ENCODE assay signal across 31 cellular contexts in the genomic region with DNA sequence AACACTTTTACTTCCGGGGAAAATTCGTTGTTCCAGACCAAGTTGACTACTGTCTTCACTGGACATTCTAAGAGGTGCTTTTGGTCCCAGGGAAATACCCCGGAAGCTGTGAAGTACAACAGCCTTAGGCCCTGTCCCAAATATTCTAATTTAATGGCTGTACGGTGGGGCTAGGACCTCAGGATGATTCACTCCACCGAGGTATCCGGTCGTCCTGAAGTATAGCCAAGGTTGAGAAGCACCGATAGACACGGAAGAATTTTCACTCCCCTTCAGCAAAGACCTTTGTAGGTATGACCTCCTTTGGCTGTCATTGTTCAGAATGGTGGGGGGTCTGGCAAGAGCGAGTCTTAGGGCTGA. TPM values are rescaled to one million over a fixed set of nuclear protein-coding genes. Genes with fewer than 3 reads are reported as not detected.
A peak's percentile ranks its signal among the peaks of the same experiment; 100 is the strongest.
DNase-seq lines count a peak whose midpoint lies in the region; ATAC-seq, FAIRE-seq and TF ChIP-seq lines count a peak whose summit lies in the region.
"Had no signal": no experiment of that assay in that cellular context is flagged by ENCODE, and none has a peak within 500 bp of the region (broad histone marks: within the 10 kb centered on the region; RNA-seq: fewer than 3 reads in every experiment).

No MANE protein-coding gene starts in this region.

- no peak overlapping the region; a peak in 1 of 7 replicates for H3K9ac ChIP-seq in H1 (replicated peaks in 1 of 4; ENCODE audit: extremely low read depth in 1 of 4, low read depth in 3 of 4, low read length in 3 of 4)

- peak; percentile 64 for DNase-seq in activated CD4-positive, alpha-beta T cell treated with anti-CD3 and anti-CD28 coated beads, Interleukin-2, amount 10 ng/mL, durations not matched to agents 24 days and 14 days
- DNase-seq in activated CD4-positive, alpha-beta T cell treated with anti-CD3 and anti-CD28 coated beads, Interleukin-2, amount 10 ng/mL, durations not matched to agents 7 days and 5 days, result no peak
- DNase-seq in H1 (ENCODE audit: low read depth in 1 of 2, low spot score in 2 of 2) (no peak), HPDE6-E6E7 (ENCODE audit: extremely low spot score) (no peak), T1000 (lab: John Stamatoyannopoulos, UW) (no peak), Ammon's horn (ENCODE audit: low spot score) (no peak)
- no peak for DNase-seq in stimulated activated effector memory CD8-positive, alpha-beta T cell treated with anti-CD3 and anti-CD28 coated beads, Interleukin-12 subunit alpha, Interleukin-12 subunit beta, amount 100 ng/mL, for 72 hours (ENCODE audit: low spot score in 2 of 2)
- DNase-seq: activated gamma-delta T cell treated with Interleukin-2 at 50 U/mL for 16 hours; activated T-cell treated with anti-CD3 and anti-CD28 coated beads, Interleukin-2, amount 50 U/mL, for 24 hours; central memory CD4-positive, alpha-beta T cell; Kasumi-1; mesenchymal stem cell; NCI-H1417; NCI-H2029; NCI-H2227 treated with DMSO at 0.1 percent for 48 hours; NCI-H526; nucleus accumbens; PC-3; Right ventricle myocardium superior; substantia nigra; upper lobe of right lung had no signal

- no peak overlapping the region for H4K5ac ChIP-seq in H1 (ENCODE audit: insufficient read length, low read depth, low read length)

- peaks cover 8 to 18% (median 10%) of the 10 kb centered on the region in 4 experiments for H3K4me1 ChIP-seq in H1 (replicated peaks in 1 of 4; ENCODE audit: control insufficient read depth in 3 of 4, insufficient read depth in 4 of 4, low read length in 3 of 4)

- no peak overlapping the region for H2AFZ ChIP-seq in H1 (ENCODE audit: low read length)

- TF ChIP-seq EP300 in H1 (IDR thresholded peaks at IDR 0.05; ENCODE audit: borderline replicate concordance in 1 of 2, low read depth in 2 of 2, low read length in 2 of 2), result no peak

- no peaks in the 10 kb centered on the region for H3K9me3 Mint-ChIP-seq in activated CD4-positive, alpha-beta T cell treated with anti-CD3 and anti-CD28 coated beads, Interleukin-2, amount 10 ng/mL, durations not matched to agents 24 days and 14 days
- H3K9me3 Mint-ChIP-seq in activated CD4-positive, alpha-beta T cell treated with anti-CD3 and anti-CD28 coated beads, Interleukin-2, amount 10 ng/mL, durations not matched to agents 7 days and 5 days, result no peaks in the 10 kb centered on the region
- peaks cover 0 to 3% (median 0%) of the 10 kb centered on the region in 3 donors for H3K9me3 Mint-ChIP-seq in IgD-negative memory B cell
- no peaks in the 10 kb centered on the region for H3K9me3 Mint-ChIP-seq in stimulated activated effector memory CD8-positive, alpha-beta T cell treated with anti-CD3 and anti-CD28 coated beads, Interleukin-12 subunit alpha, Interleukin-12 subunit beta, amount 100 ng/mL, for 72 hours
- H3K9me3 Mint-ChIP-seq: activated T-cell treated with anti-CD3 and anti-CD28 coated beads, Interleukin-2, amount 50 U/mL, for 24 hours; stimulated activated memory B cell treated with anti-CD40 and anti-IgM and Interleukin-4, amounts not matched to agents 10 μg/mL and 1 μg/mL and 100 μg/mL, for 72 hours had no signal

- peaks cover 0 to 4% (median 0%) of the 10 kb centered on the region in 4 experiments; a peak in 2 of 7 replicates for H3K27me3 ChIP-seq in H1 (replicated peaks in 1 of 4; ENCODE audit: control insufficient read depth in 3 of 4, extremely low read depth in 1 of 4, insufficient read depth in 3 of 4, low read length in 3 of 4)
- H3K27me3 ChIP-seq: upper lobe of right lung had no signal

- no peak for TF ChIP-seq POLR2A in H1 (IDR thresholded peaks at IDR 0.05; ENCODE audit: control extremely low read depth in 1 of 2, low read depth in 2 of 2, low read length in 2 of 2)

- no peaks in the 10 kb centered on the region for H3K79me2 ChIP-seq in H1 (ENCODE audit: control insufficient read depth in 1 of 2, insufficient read depth in 2 of 2, low read length in 2 of 2)

- intact Hi-C loops in activated CD4-positive, alpha-beta T cell treated with anti-CD3 and anti-CD28 coated beads, Interleukin-2, amount 10 ng/mL, durations not matched to agents 24 days and 14 days (cut with micrococcal nuclease), result no loop called here

- no peak overlapping the region for H2BK120ac ChIP-seq in H1 (replicated peaks; ENCODE audit: low read depth, low read length)

- no peaks in the 10 kb centered on the region for H3K9me3 ChIP-seq in H1 (ENCODE audit: insufficient read depth in 2 of 2, low read depth in 1 of 2, low read length in 1 of 2)
- H3K9me3 ChIP-seq: A549, upper lobe of right lung had no signal

- H3K4me3 Mint-ChIP-seq in activated CD4-positive, alpha-beta T cell treated with anti-CD3 and anti-CD28 coated beads, Interleukin-2, amount 10 ng/mL, durations not matched to agents 24 days and 14 days, result no peak overlapping the region
- no peak overlapping the region for H3K4me3 Mint-ChIP-seq in activated CD4-positive, alpha-beta T cell treated with anti-CD3 and anti-CD28 coated beads, Interleukin-2, amount 10 ng/mL, durations not matched to agents 7 days and 5 days
- peak overlapping the region in 1 of 4 donors; percentile 4 for H3K4me3 Mint-ChIP-seq in IgD-negative memory B cell
- peak overlapping the region; percentile 17 for H3K4me3 Mint-ChIP-seq in stimulated activated effector memory CD8-positive, alpha-beta T cell treated with anti-CD3 and anti-CD28 coated beads, Interleukin-12 subunit alpha, Interleukin-12 subunit beta, amount 100 ng/mL, for 72 hours
- H3K4me3 Mint-ChIP-seq: activated T-cell treated with anti-CD3 and anti-CD28 coated beads, Interleukin-2, amount 50 U/mL, for 24 hours; B cell; stimulated activated memory B cell treated with anti-CD40 and anti-IgM and Interleukin-4, amounts not matched to agents 10 μg/mL and 1 μg/mL and 100 μg/mL, for 72 hours had no signal

- no peaks in the 10 kb centered on the region for H3K79me1 ChIP-seq in H1 (ENCODE audit: low read depth, low read length)

- no peak overlapping the region for H3K4me3 ChIP-seq in H1 (ENCODE audit: extremely low read depth in 1 of 4, insufficient read depth in 2 of 4, low read depth in 3 of 4, low read length in 4 of 4)
- H3K4me3 ChIP-seq: A549, upper lobe of right lung had no signal

- H3K4me2 ChIP-seq in H1 (ENCODE audit: insufficient read depth in 1 of 2, low read depth in 2 of 2, low read length in 2 of 2), result no peak overlapping the region
- H3K4me2 ChIP-seq: A549 had no signal

- no peak for FAIRE-seq in H1 (lab: Jason Lieb, UNC)
- FAIRE-seq: A549, GM12892, H54 had no signal

- peaks cover 5% of the 10 kb centered on the region for H3K36me3 Mint-ChIP-seq in activated CD4-positive, alpha-beta T cell treated with anti-CD3 and anti-CD28 coated beads, Interleukin-2, amount 10 ng/mL, durations not matched to agents 24 days and 14 days (ENCODE audit: low read depth)
- H3K36me3 Mint-ChIP-seq in activated CD4-positive, alpha-beta T cell treated with anti-CD3 and anti-CD28 coated beads, Interleukin-2, amount 10 ng/mL, durations not matched to agents 7 days and 5 days (ENCODE audit: low read depth), result no peaks in the 10 kb centered on the region
- H3K36me3 Mint-ChIP-seq in IgD-negative memory B cell, result no peaks in the 10 kb centered on the region
- peaks cover 65% of the 10 kb centered on the region for H3K36me3 Mint-ChIP-seq in stimulated activated effector memory CD8-positive, alpha-beta T cell treated with anti-CD3 and anti-CD28 coated beads, Interleukin-12 subunit alpha, Interleukin-12 subunit beta, amount 100 ng/mL, for 72 hours
- H3K36me3 Mint-ChIP-seq: stimulated activated memory B cell treated with anti-CD40 and anti-IgM and Interleukin-4, amounts not matched to agents 10 μg/mL and 1 μg/mL and 100 μg/mL, for 72 hours had no signal

- H3K18ac ChIP-seq in H1 (ENCODE audit: extremely low read depth, low read length), result no peak overlapping the region

- 87% methylated on average over 10 of the region's 10 CpGs; no CpG with 5 or more reads in 1 of the 2 experiments for WGBS in H1 (ENCODE audit: extremely low coverage in 1 of 2, insufficient coverage in 1 of 2, insufficient read length in 1 of 2, insufficient replicate concordance in 2 of 2, low coverage in 1 of 2, low lambda C conversion rate in 2 of 2, missing lambda C conversion rate in 1 of 2), 2 experiments

- peak overlapping the region; percentile 56; the same call in 1 of the 2 replicates for H2BK12ac ChIP-seq in H1 (ENCODE audit: low read depth, low read length)

- POLR2A ChIA-PET in activated CD4-positive, alpha-beta T cell treated with anti-CD3 and anti-CD28 coated beads, Interleukin-2, amount 10 ng/mL, durations not matched to agents 7 days and 5 days (lab: Charles Lee), result no interaction called here
- POLR2A ChIA-PET in H1 (lab: Charles Lee; ENCODE audit: partially characterized antibody), result interaction anchor here (4.7 to 4.9 kb wide), 2 partner anchors 10 to 22 kb away, joined by 45 to 47 read pairs; no protein-coding TSS in a partner anchor

- H3K4me1 Mint-ChIP-seq in activated CD4-positive, alpha-beta T cell treated with anti-CD3 and anti-CD28 coated beads, Interleukin-2, amount 10 ng/mL, durations not matched to agents 24 days and 14 days, result peaks cover 49% of the 10 kb centered on the region
- peaks cover 37% of the 10 kb centered on the region for H3K4me1 Mint-ChIP-seq in activated CD4-positive, alpha-beta T cell treated with anti-CD3 and anti-CD28 coated beads, Interleukin-2, amount 10 ng/mL, durations not matched to agents 7 days and 5 days
- peaks cover 8 to 13% (median 13%) of the 10 kb centered on the region in 3 donors for H3K4me1 Mint-ChIP-seq in IgD-negative memory B cell
- H3K4me1 Mint-ChIP-seq in stimulated activated effector memory CD8-positive, alpha-beta T cell treated with anti-CD3 and anti-CD28 coated beads, Interleukin-12 subunit alpha, Interleukin-12 subunit beta, amount 100 ng/mL, for 72 hours, result peaks cover 79% of the 10 kb centered on the region

- H4K91ac ChIP-seq in H1 (replicated peaks; ENCODE audit: insufficient read length, low read length), result no peak overlapping the region

- H3K27ac ChIP-seq in H1 (ENCODE audit: low read depth, low read length), result no peak overlapping the region
- H3K27ac ChIP-seq: HL-60, upper lobe of right lung had no signal

- H3K23ac ChIP-seq in H1 (ENCODE audit: insufficient read length), result no peak overlapping the region

- H3K27ac Mint-ChIP-seq in activated CD4-positive, alpha-beta T cell treated with anti-CD3 and anti-CD28 coated beads, Interleukin-2, amount 10 ng/mL, durations not matched to agents 24 days and 14 days, result no peak overlapping the region
- no peak overlapping the region for H3K27ac Mint-ChIP-seq in activated CD4-positive, alpha-beta T cell treated with anti-CD3 and anti-CD28 coated beads, Interleukin-2, amount 10 ng/mL, durations not matched to agents 7 days and 5 days
- peak overlapping the region in 2 of 3 donors; percentile 64 to 96 for H3K27ac Mint-ChIP-seq in IgD-negative memory B cell
- peak overlapping the region; percentile 44 for H3K27ac Mint-ChIP-seq in stimulated activated effector memory CD8-positive, alpha-beta T cell treated with anti-CD3 and anti-CD28 coated beads, Interleukin-12 subunit alpha, Interleukin-12 subunit beta, amount 100 ng/mL, for 72 hours
- H3K27ac Mint-ChIP-seq: stimulated activated memory B cell treated with anti-CD40 and anti-IgM and Interleukin-4, amounts not matched to agents 10 μg/mL and 1 μg/mL and 100 μg/mL, for 72 hours had no signal

- CTCF ChIA-PET in activated CD4-positive, alpha-beta T cell treated with anti-CD3 and anti-CD28 coated beads, Interleukin-2, amount 10 ng/mL, durations not matched to agents 7 days and 5 days (lab: Charles Lee), result no interaction called here
- CTCF ChIA-PET in H1 (lab: Charles Lee; ENCODE audit: partially characterized antibody), result interaction anchor here (0.6 to 3.7 kb wide), 3 partner anchors 11 to 120 kb away, joined by 3 to 18 read pairs (median 4); a partner anchor contains a TSS

- H3K14ac ChIP-seq in H1 (ENCODE audit: insufficient read length), result no peak overlapping the region

- H2BK20ac ChIP-seq in H1 (ENCODE audit: low read length), result 0 out of 2 replicates have a peak overlapping the region, but pooled peaks have one; percentile 73

- H2AK5ac ChIP-seq in H1 (ENCODE audit: low read depth, low read length), result peak overlapping the region; percentile 72; the same call in 1 of the 2 replicates

- H2BK5ac ChIP-seq in H1 (ENCODE audit: low read depth, low read length), result 0 out of 2 replicates have a peak overlapping the region, but pooled peaks have one; percentile 21

- no peak overlapping the region for H3K56ac ChIP-seq in H1 (replicated peaks; ENCODE audit: insufficient read length, low read depth, low read length)

- peaks cover 3% of the 10 kb centered on the region for H3K27me3 Mint-ChIP-seq in activated CD4-positive, alpha-beta T cell treated with anti-CD3 and anti-CD28 coated beads, Interleukin-2, amount 10 ng/mL, durations not matched to agents 24 days and 14 days
- H3K27me3 Mint-ChIP-seq in activated CD4-positive, alpha-beta T cell treated with anti-CD3 and anti-CD28 coated beads, Interleukin-2, amount 10 ng/mL, durations not matched to agents 7 days and 5 days, result no peaks in the 10 kb centered on the region
- no peaks in the 10 kb centered on the region for H3K27me3 Mint-ChIP-seq in IgD-negative memory B cell
- H3K27me3 Mint-ChIP-seq: activated T-cell treated with anti-CD3 and anti-CD28 coated beads, Interleukin-2, amount 50 U/mL, for 24 hours; B cell; stimulated activated memory B cell treated with anti-CD40 and anti-IgM and Interleukin-4, amounts not matched to agents 10 μg/mL and 1 μg/mL and 100 μg/mL, for 72 hours had no signal

- H3K4ac ChIP-seq in H1 (replicated peaks; ENCODE audit: insufficient read length, low read depth, low read length), result peak overlapping the region; percentile 0

- no peak overlapping the region for H2BK15ac ChIP-seq in H1 (ENCODE audit: low read length)

- ATAC-seq in stimulated activated effector memory CD8-positive, alpha-beta T cell treated with anti-CD3 and anti-CD28 coated beads, Interleukin-12 subunit alpha, Interleukin-12 subunit beta, amount 100 ng/mL, for 72 hours, result no peak
- ATAC-seq: A549; esophagus mucosa; left lobe of liver; PC-3; SK-N-SH treated with all-trans-retinoic acid at 6 μM for 48 hours; stimulated activated memory B cell treated with anti-CD40 and anti-IgM and Interleukin-4, amounts not matched to agents 10 μg/mL and 1 μg/mL and 100 μg/mL, for 72 hours; upper lobe of right lung had no signal

- TF ChIP-seq CTCF in H1 (IDR thresholded peaks at IDR 0.05; ENCODE audit: control extremely low read depth in 1 of 3, insufficient read depth in 1 of 3, low read depth in 1 of 3, low read length in 3 of 3), result no peak

- H4K8ac ChIP-seq in H1 (ENCODE audit: extremely low read depth, insufficient read depth, low read length), result no peak overlapping the region

- H3K23me2 ChIP-seq in H1 (ENCODE audit: low read depth, low read length), result peaks cover 10% of the 10 kb centered on the region

- TF ChIP-seq RAD21 in H1 (IDR thresholded peaks at IDR 0.05 in 1 of 2, conservative IDR thresholded peaks at IDR 0.05 in 1 of 2; ENCODE audit: low read depth in 2 of 2, low read length in 2 of 2), result no peak

- no peaks in the 10 kb centered on the region for H4K20me1 ChIP-seq in H1 (replicated peaks in 1 of 2; ENCODE audit: control insufficient read depth in 1 of 2, insufficient read depth in 2 of 2, low read length in 2 of 2)

- H3K36me3 ChIP-seq in H1 (ENCODE audit: control insufficient read depth in 2 of 4, insufficient read depth in 4 of 4, low read length in 3 of 4), result no peaks in the 10 kb centered on the region
- H3K36me3 ChIP-seq: upper lobe of right lung had no signal

RNA-seq across cellular contexts. Expression of a gene that starts 34.9 kb away (rescaled TPM):
- 3.3 and 3.5 TPM in 2 replicates for total RNA-seq in activated CD4-positive, alpha-beta T cell treated with anti-CD3 and anti-CD28 coated beads, Interleukin-2, amount 10 ng/mL, durations not matched to agents 24 days and 14 days
- 1 to 10 TPM; 2.1 to 2.2 TPM for total RNA-seq in activated CD4-positive, alpha-beta T cell treated with anti-CD3 and anti-CD28 coated beads, Interleukin-2, amount 10 ng/mL, durations not matched to agents 7 days and 5 days
- polyA plus RNA-seq in IgD-negative memory B cell (3.4 TPM), H1 (2011; rRNA removed) (9.2 and 16.2 TPM in 2 replicates)
- total RNA-seq in H1 (2021; fragmentation: NEBNext Ultra II Directional; extraction: Animal tissue kit (Norgen Biotek cat#: 25700)), result 8.4 TPM in 2 replicates
- polyA plus RNA-seq in H1 (2011; cell fraction: cytosol; rRNA removed), result 13.0 TPM
- polyA plus RNA-seq in H1 (2011; cell fraction: nucleus; rRNA removed), result 10.2 TPM
- 7.8 to 9.1 TPM (median 8.5 TPM) in 4 replicates for polyA plus RNA-seq in H1 (2012, experiment 1 of 2)
- polyA plus RNA-seq in H1 (2012, experiment 2 of 2), result 8.1 TPM
- 4.9 TPM for polyA plus RNA-seq in H1 (2013, experiment 1 of 2)
- polyA plus RNA-seq in H1 (2013, experiment 2 of 2), result 5.6 TPM
- 6.4 and 7.0 TPM in 2 replicates for polyA minus RNA-seq in H1 (2011; rRNA and poly(A)+ RNA removed)
- 5.1 TPM for polyA minus RNA-seq in H1 (2011; cell fraction: cytosol; rRNA and poly(A)+ RNA removed)
- 9.5 TPM for polyA minus RNA-seq in H1 (2011; cell fraction: nucleus; rRNA and poly(A)+ RNA removed)

Comparison
In these comparisons a context has a peak if more than half of its experiments do, and no peak if none do; other contexts are left out.
1. H3K27ac Mint-ChIP-seq: peak in IgD-negative memory B cell (2 of 3) and stimulated activated effector memory CD8-positive, alpha-beta T cell treated with anti-CD3 and anti-CD28 coated beads, Interleukin-12 subunit alpha, Interleukin-12 subunit beta, amount 100 ng/mL, for 72 hours (single experiment); none in activated CD4-positive, alpha-beta T cell treated with anti-CD3 and anti-CD28 coated beads, Interleukin-2, amount 10 ng/mL, durations not matched to agents 24 days and 14 days (single experiment) and activated CD4-positive, alpha-beta T cell treated with anti-CD3 and anti-CD28 coated beads, Interleukin-2, amount 10 ng/mL, durations not matched to agents 7 days and 5 days (single experiment).